Comparison of ENCODE assay signal across 1 cellular context in genomic region chr19:17951151-17952040, GRCh38.
TF ChIP-seq lines count a peak whose summit lies in the region.

No MANE protein-coding gene starts in this region.

TF ChIP-seq in GM12878, 131 proteins besides CTCF, POLR2A, EP300 and RAD21:
- TF ChIP-seq NR2F1 (conservative IDR thresholded peaks at IDR 0.05) = peak; percentile 40
- no peak for TF ChIP-seq ETV6 (conservative IDR thresholded peaks at IDR 0.05 in 1 of 2, IDR thresholded peaks at IDR 0.05 in 1 of 2; ENCODE audit: borderline replicate concordance in 1 of 2, low read depth in 1 of 2)
- no peak for TF ChIP-seq RB1 (IDR thresholded peaks at IDR 0.05; ENCODE audit: borderline replicate concordance)
- no peak for TF ChIP-seq CHD1 (IDR thresholded peaks at IDR 0.05; ENCODE audit: low read depth, low read length)
- no peak for TF ChIP-seq RAD51 (IDR thresholded peaks at IDR 0.05)
- 0 out of 2 replicates have a peak, but pooled peaks have one; percentile 31 for TF ChIP-seq NBN (IDR thresholded peaks at IDR 0.05)
- TF ChIP-seq GATAD2B (conservative IDR thresholded peaks at IDR 0.05; ENCODE audit: low read depth) = 0 out of 2 replicates have a peak, but pooled peaks have one; percentile 31
- peak; percentile 64; the same call in 1 of the 2 replicates for TF ChIP-seq RUNX3 (IDR thresholded peaks at IDR 0.05; ENCODE audit: low read length)
- no peak for TF ChIP-seq HDAC6 (IDR thresholded peaks at IDR 0.05; ENCODE audit: unreplicated experiment)
- TF ChIP-seq SREBF1 (IDR thresholded peaks at IDR 0.05; ENCODE audit: low read length) = no peak
- TF ChIP-seq MLLT1 (IDR thresholded peaks at IDR 0.05) = 0 out of 2 replicates have a peak, but pooled peaks have one; percentile 30
- TF ChIP-seq MTA2 (IDR thresholded peaks at IDR 0.05; ENCODE audit: low read depth) = peak; percentile 49
- TF ChIP-seq KAT2A (conservative IDR thresholded peaks at IDR 0.05; ENCODE audit: control insufficient read depth, low read depth, low read length) = no peak
- no peak for TF ChIP-seq NKRF (conservative IDR thresholded peaks at IDR 0.05)
- TF ChIP-seq E2F8 (IDR thresholded peaks at IDR 0.05; ENCODE audit: low read depth, partially characterized antibody) = no peak
- TF ChIP-seq KDM1A (IDR thresholded peaks at IDR 0.05; ENCODE audit: borderline replicate concordance) = no peak
- no peak for TF ChIP-seq MYB (IDR thresholded peaks at IDR 0.05; ENCODE audit: borderline replicate concordance, low read depth, low read length)
- no peak for TF ChIP-seq JUNB (IDR thresholded peaks at IDR 0.05)
